ENCODE assay signal across 1 cellular context in genomic region chr16:64773638-64774037, GRCh38.
A peak's percentile ranks its signal among the peaks of the same experiment; 100 is the strongest.
TF ChIP-seq lines count a peak whose summit lies in the region.

No MANE protein-coding gene starts in this region.

TF ChIP-seq in SK-N-SH, 30 proteins besides CTCF, POLR2A, EP300 and RAD21 (continued from another document):
- TF ChIP-seq REST (IDR thresholded peaks at IDR 0.05; ENCODE audit: low read depth, low read length) (no peak), EZH2phosphoT487 (IDR thresholded peaks at IDR 0.05; ENCODE audit: borderline replicate concordance, low read depth) (no peak), JUND (IDR thresholded peaks at IDR 0.05) (0 out of 2 replicates have a peak, but pooled peaks have one; percentile 17), CHD2 (IDR thresholded peaks at IDR 0.05; ENCODE audit: low read length, partially characterized antibody) (peak; percentile 32), FOSL2 (IDR thresholded peaks at IDR 0.05; ENCODE audit: borderline replicate concordance, low read depth) (no peak), YY1 (IDR thresholded peaks at IDR 0.05; ENCODE audit: low read depth) (0 out of 2 replicates have a peak, but pooled peaks have one; percentile 29), RCOR1 (IDR thresholded peaks at IDR 0.05; ENCODE audit: low read length) (0 out of 2 replicates have a peak, but pooled peaks have one; percentile 46)
